23 cellular contexts compared by ENCODE assay signal in the genomic region with DNA sequence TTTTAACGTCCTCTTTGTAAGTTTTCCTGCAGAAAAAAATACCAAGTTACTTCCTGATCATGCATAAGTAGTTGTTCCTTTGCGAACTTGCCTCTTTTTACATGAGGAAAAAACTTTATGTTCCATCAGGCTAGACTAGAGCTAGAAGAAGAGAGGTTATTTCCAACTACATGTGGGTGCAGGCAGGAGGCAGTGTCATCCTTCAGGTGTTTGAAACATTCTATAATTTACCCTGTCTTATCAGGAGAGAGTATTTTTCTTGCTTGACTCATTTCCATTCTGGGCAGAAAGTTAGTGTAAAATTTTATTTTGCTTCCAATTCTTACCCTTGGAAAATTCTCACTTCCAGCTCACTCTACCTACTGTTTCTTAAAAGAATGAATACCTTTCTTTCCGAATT. TPM values are rescaled to one million over a fixed set of nuclear protein-coding genes. Genes with fewer than 3 reads are reported as not detected.
DNase-seq lines count a peak whose midpoint lies in the region; ATAC-seq and TF ChIP-seq lines count a peak whose summit lies in the region.
"Had no signal": no experiment of that assay in that cellular context is flagged by ENCODE, and none has a peak within 500 bp of the region (broad histone marks: within the 10 kb centered on the region; RNA-seq: fewer than 3 reads in every experiment).

No MANE protein-coding gene starts in this region.

- in situ Hi-C loops in GM13976 (cut with MboI; ENCODE audit: low sequenced_read_pairs, unreplicated experiment): no loop called here

- no peaks in the 10 kb centered on the region for H3K9me3 ChIP-seq in A673 (ENCODE audit: low read depth, low read length, poor library complexity, severe bottlenecking)
- H3K9me3 ChIP-seq: suprapubic skin, vagina had no signal

- 70 to 78% methylated on average over 3 of the region's 3 CpGs for WGBS in lower leg skin, 2 donors

- DNase-seq in A673 (ENCODE audit: low spot score): no peak
- DNase-seq in amniotic epithelial cell (ENCODE audit: low read depth): peak; percentile 10
- no peak for DNase-seq in kidney epithelial cell (ENCODE audit: low read depth)
- DNase-seq in NCI-H446 (lab: John Stamatoyannopoulos, UW): no peak
- DNase-seq in lower leg skin (ENCODE audit: low spot score in 2 of 2): no peak
- no peak for DNase-seq in GM13976 (ENCODE audit: low spot score)
- DNase-seq: activated CD4-positive, alpha-beta T cell treated with anti-CD3 and anti-CD28 coated beads for 36 hours; activated CD8-positive, alpha-beta memory T cell treated with anti-CD3 and anti-CD28 coated beads, Interleukin-2, amount 10 ng/mL, durations not matched to agents 7 days and 5 days; activated naive CD8-positive, alpha-beta T cell treated with anti-CD3 and anti-CD28 coated beads, Interleukin-2, amount 10 ng/mL, durations not matched to agents 7 days and 5 days; DMS 273 treated with DMSO at 0.1 percent for 48 hours; GDM1; IMR-90; islet precursor cell; NCI-H1694 treated with DMSO at 0.1 percent for 48 hours; NCI-H226 had no signal

- peaks cover 7% of the 10 kb centered on the region for H3K4me1 ChIP-seq in A673 (ENCODE audit: insufficient read depth, low read length, poor library complexity, severe bottlenecking)
- H3K4me1 ChIP-seq: suprapubic skin, vagina had no signal

- intact Hi-C loops in A673 (cut with micrococcal nuclease; ENCODE audit: unreplicated experiment): no loop called here
- intact Hi-C loops in lower leg skin (cut with DNase I; ENCODE audit: low total_unique reads): no loop called here

- no peaks in the 10 kb centered on the region for H3K36me3 ChIP-seq in A673 (ENCODE audit: insufficient read depth, low read length, poor library complexity, severe bottlenecking)
- no peaks in the 10 kb centered on the region for H3K36me3 ChIP-seq in kidney epithelial cell (ENCODE audit: control insufficient read depth, insufficient read depth, low read length)
- H3K36me3 ChIP-seq: suprapubic skin, vagina had no signal

- H3K27me3 ChIP-seq in A673 (replicated peaks; ENCODE audit: insufficient read depth, low read depth, low read length, poor library complexity): no peaks in the 10 kb centered on the region
- H3K27me3 ChIP-seq in kidney epithelial cell (ENCODE audit: control insufficient read depth, insufficient read depth, low read length): no peaks in the 10 kb centered on the region
- H3K27me3 ChIP-seq: suprapubic skin, vagina had no signal

- POLR2A ChIA-PET in A673 (lab: Charles Lee; ENCODE audit: low non-redundant PET): no interaction called here

- H3K4me3 ChIP-seq in A673 (ENCODE audit: low read depth, low read length, poor library complexity, severe bottlenecking) (no peak overlapping the region), kidney epithelial cell (ENCODE audit: low read depth, low read length) (no peak overlapping the region), lower leg skin (ENCODE audit: low read depth, poor library complexity, severe bottlenecking) (no peak overlapping the region)
- H3K4me3 ChIP-seq: suprapubic skin, vagina had no signal

- H3K27ac ChIP-seq in A673 (ENCODE audit: low read depth, low read length, poor library complexity, severe bottlenecking): no peak overlapping the region
- H3K27ac ChIP-seq: suprapubic skin, vagina had no signal

- CTCF ChIA-PET in A673 (lab: Charles Lee): no interaction called here

- BruUV-seq in A673 (replicated peaks; lab: Mats Ljungman, UMichigan): no TSS peak

- ATAC-seq in HG03460 (IDR thresholded peaks at IDR 0.05; ENCODE audit: unreplicated experiment): no peak
- ATAC-seq: activated CD4-positive, alpha-beta T cell treated with anti-CD3 and anti-CD28 coated beads for 36 hours; activated CD8-positive, alpha-beta memory T cell treated with anti-CD3 and anti-CD28 coated beads, Interleukin-2, amount 10 ng/mL, durations not matched to agents 7 days and 5 days; activated T-helper 17 cell treated with anti-CD3 and anti-CD28 coated beads, Interleukin-2, amount 50 U/mL, for 72 hours; sciatic nerve; stimulated activated effector memory CD8-positive, alpha-beta T cell treated with anti-CD3 and anti-CD28 coated beads, Interleukin-12 subunit alpha, Interleukin-12 subunit beta, amount 100 ng/mL, for 72 hours had no signal

- no peak for TF ChIP-seq POLR2A in lower leg skin (IDR thresholded peaks at IDR 0.05)

- TF ChIP-seq CTCF in A673 (conservative IDR thresholded peaks at IDR 0.05; ENCODE audit: low read depth, low read length) (peak; percentile 19; the same call in 1 of the 2 replicates), LNCAP (IDR thresholded peaks at IDR 0.05) (peak; percentile 37; the same call in 1 of the 2 replicates), kidney epithelial cell (IDR thresholded peaks at IDR 0.05; ENCODE audit: insufficient read depth, low read length, poor library complexity, severe bottlenecking) (peak; percentile 51), lower leg skin (IDR thresholded peaks at IDR 0.05) (no peak), GM13976 (IDR thresholded peaks at IDR 0.05; ENCODE audit: borderline replicate concordance, control extremely low read depth, extremely low read depth, insufficient read depth, missing control alignments) (no peak)

RNA-seq across cellular contexts. Expression of gene EPHA7, which starts 28.5 kb away (rescaled TPM):
- total RNA-seq in A673 (2021): 8.4 and 10.7 TPM in 2 replicates
- 0.88 and 0.96 TPM in 2 replicates for total RNA-seq in kidney epithelial cell
- 1 to 10 TPM in 2 of 4 donors, under 1 TPM in 2; 0.04 to 2.4 (median 0.88) TPM for total RNA-seq in lower leg skin
- total RNA-seq: activated CD4-positive, alpha-beta T cell treated with anti-CD3 and anti-CD28 coated beads for 36 hours; activated CD8-positive, alpha-beta memory T cell treated with anti-CD3 and anti-CD28 coated beads, Interleukin-2, amount 10 ng/mL, durations not matched to agents 7 days and 5 days; activated naive CD8-positive, alpha-beta T cell treated with anti-CD3 and anti-CD28 coated beads, Interleukin-2, amount 10 ng/mL, durations not matched to agents 7 days and 5 days; activated T-helper 17 cell treated with anti-CD3 and anti-CD28 coated beads, Interleukin-2, amount 50 U/mL, for 72 hours; bronchial epithelial cell; IMR-90 had no signal

Comparison
In these comparisons a context has a peak if more than half of its experiments do, and no peak if none do; other contexts are left out.
1. CTCF ChIP-seq: peak in A673 (single experiment), LNCAP (single experiment) and kidney epithelial cell (single experiment); none in lower leg skin (0 of 3) and GM13976 (single experiment).